12 cellular contexts compared by ENCODE assay signal in genomic region chr13:40652588-40652940, GRCh38.
DNase-seq lines count a peak whose midpoint lies in the region; ATAC-seq lines count a peak whose summit lies in the region.
"Had no signal": no experiment of that assay in that cellular context is flagged by ENCODE, and none has a peak within 500 bp of the region (broad histone marks: within the 10 kb centered on the region; RNA-seq: fewer than 3 reads in every experiment).

No MANE protein-coding gene starts in this region.

- H3K36me3 Mint-ChIP-seq in central memory CD8-positive, alpha-beta T cell (ENCODE audit: insufficient read depth): peaks cover 7% of the 10 kb centered on the region

- peaks cover 72% of the 10 kb centered on the region for H3K4me1 Mint-ChIP-seq in central memory CD8-positive, alpha-beta T cell

- no peaks in the 10 kb centered on the region for H3K9me3 Mint-ChIP-seq in central memory CD8-positive, alpha-beta T cell

- no peaks in the 10 kb centered on the region for H3K27me3 Mint-ChIP-seq in central memory CD8-positive, alpha-beta T cell

- no peak overlapping the region for H3K4me3 Mint-ChIP-seq in central memory CD8-positive, alpha-beta T cell
- H3K4me3 Mint-ChIP-seq: neural progenitor cell had no signal

- DNase-seq in EH (ENCODE audit: low read depth) (peak; percentile 32), hepatic stellate cell (ENCODE audit: low spot score) (no peak), NAMALWA (ENCODE audit: low spot score) (no peak), NCI-H526 (lab: John Stamatoyannopoulos, UW) (no peak)
- DNase-seq in central memory CD8-positive, alpha-beta T cell (ENCODE audit: low spot score in 2 of 2): no peak
- DNase-seq: activated CD4-positive, alpha-beta T cell treated with anti-CD3 and anti-CD28 coated beads, Interleukin-2, amount 50 U/mL, for 48 hours; Calu3; Peyer's patch had no signal

- ATAC-seq in GM19452 (IDR thresholded peaks at IDR 0.05; ENCODE audit: unreplicated experiment) (peak; percentile 36), HG03196 (IDR thresholded peaks at IDR 0.05; ENCODE audit: unreplicated experiment) (peak; percentile 40), GM21367 (IDR thresholded peaks at IDR 0.05; ENCODE audit: unreplicated experiment) (no peak)
- ATAC-seq in central memory CD8-positive, alpha-beta T cell (replicated peaks; ENCODE audit: extremely low read depth, poor library complexity, severe bottlenecking): no peak

- peak overlapping the region; percentile 8 for H3K27ac Mint-ChIP-seq in central memory CD8-positive, alpha-beta T cell (ENCODE audit: low read depth)
- H3K27ac Mint-ChIP-seq: neural progenitor cell had no signal

Comparison
In these comparisons a context has a peak if more than half of its experiments do, and no peak if none do; other contexts are left out.
1. ATAC-seq: peak in GM19452 (single experiment) and HG03196 (single experiment); none in central memory CD8-positive, alpha-beta T cell (single experiment) and GM21367 (single experiment).